1 cellular context compared by ENCODE assay signal in genomic region chr11:126344291-126344970, GRCh38.
TF ChIP-seq lines count a peak whose summit lies in the region.

No MANE protein-coding gene starts in this region.

TF ChIP-seq in GM23338, 12 proteins besides CTCF, POLR2A, EP300 and RAD21 (continued from another document):
- TF ChIP-seq REST (IDR thresholded peaks at IDR 0.05; ENCODE audit: unreplicated experiment) = no peak
- no peak for TF ChIP-seq STAT1 (IDR thresholded peaks at IDR 0.05; ENCODE audit: unreplicated experiment)
- no peak for TF ChIP-seq EZH2 (IDR thresholded peaks at IDR 0.05; ENCODE audit: low read depth, unreplicated experiment)
- no peak for TF ChIP-seq POLR2AphosphoS5 (IDR thresholded peaks at IDR 0.05; ENCODE audit: low read depth)
- TF ChIP-seq ZNF114 (CRISPR knock-in tag; IDR thresholded peaks at IDR 0.05) = no peak
- no peak for TF ChIP-seq JUNB (IDR thresholded peaks at IDR 0.05; ENCODE audit: unreplicated experiment)
- TF ChIP-seq ZNF462 (CRISPR knock-in tag; IDR thresholded peaks at IDR 0.05) = no peak
- TF ChIP-seq EZH2phosphoT487 (IDR thresholded peaks at IDR 0.05; ENCODE audit: unreplicated experiment) = no peak
- no peak for TF ChIP-seq ZNF331 (CRISPR knock-in tag; IDR thresholded peaks at IDR 0.05; ENCODE audit: low read depth)
- no peak for TF ChIP-seq ETS1 (IDR thresholded peaks at IDR 0.05)
- TF ChIP-seq CREB1 (CRISPR knock-in tag; IDR thresholded peaks at IDR 0.05; ENCODE audit: low read depth) = no peak
